Comparison of ENCODE assay signal across 9 cellular contexts in the genomic region with DNA sequence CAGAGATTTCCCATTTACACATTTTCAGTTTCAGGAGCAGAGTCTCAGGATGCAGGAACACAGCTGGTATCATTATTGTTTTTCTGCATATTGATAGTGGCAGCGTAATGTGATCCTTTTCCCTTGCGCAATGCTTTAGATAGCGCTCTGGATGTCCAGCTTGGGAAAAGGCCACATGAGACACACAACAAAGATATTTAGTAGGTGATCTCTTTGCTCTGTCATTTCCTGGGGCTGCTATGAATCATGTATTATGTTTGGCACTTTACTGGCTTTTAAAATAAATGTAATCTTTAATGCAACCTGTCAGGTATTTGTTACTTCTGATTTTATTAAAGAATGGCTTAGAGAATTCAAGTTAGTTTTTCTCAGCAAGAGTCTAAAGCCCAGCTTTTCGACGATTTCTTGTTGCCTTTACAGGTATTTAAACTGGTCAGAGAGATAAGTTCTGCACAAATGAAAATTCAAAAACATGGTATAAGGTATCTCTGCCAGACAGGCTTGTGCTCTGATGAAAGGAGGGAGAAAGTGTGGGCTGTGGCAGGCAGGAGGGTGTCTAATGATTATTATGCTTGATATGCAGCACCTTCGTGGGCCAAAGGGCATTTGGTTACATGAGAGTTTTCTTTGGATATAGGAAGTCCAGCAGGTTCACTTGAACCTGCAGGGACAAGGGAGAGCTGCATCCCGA. TPM values are rescaled to one million over a fixed set of nuclear protein-coding genes. Genes with fewer than 3 reads are reported as not detected.
DNase-seq lines count a peak whose midpoint lies in the region; ATAC-seq lines count a peak whose summit lies in the region.
"Had no signal": no experiment of that assay in that cellular context is flagged by ENCODE, and none has a peak within 500 bp of the region (broad histone marks: within the 10 kb centered on the region; RNA-seq: fewer than 3 reads in every experiment).

No MANE protein-coding gene starts in this region.

- no peak overlapping the region for H3K4me2 ChIP-seq in Karpas-422 (ENCODE audit: low read depth, low read length, poor library complexity, severe bottlenecking)

- H3K4me3 Mint-ChIP-seq in activated naive CD8-positive, alpha-beta T cell, result peak overlapping the region; percentile 78

- peaks cover 59% of the 10 kb centered on the region for H3K4me1 Mint-ChIP-seq in activated naive CD8-positive, alpha-beta T cell (ENCODE audit: low read depth)

- H3K27ac Mint-ChIP-seq in activated naive CD8-positive, alpha-beta T cell, result peak overlapping the region; percentile 100

- no peaks in the 10 kb centered on the region for H3K27me3 Mint-ChIP-seq in activated naive CD8-positive, alpha-beta T cell

- no peak overlapping the region for H3K9ac ChIP-seq in Karpas-422 (ENCODE audit: low read length)

- ATAC-seq in HG03095 (IDR thresholded peaks at IDR 0.05; ENCODE audit: unreplicated experiment), result no peak
- ATAC-seq in HG03135 (IDR thresholded peaks at IDR 0.05; ENCODE audit: unreplicated experiment), result no peak
- ATAC-seq: left lobe of liver had no signal

- no peaks in the 10 kb centered on the region for H4K20me1 ChIP-seq in Karpas-422 (ENCODE audit: insufficient read depth, low read depth, low read length)

- H3K36me3 ChIP-seq in Karpas-422 (ENCODE audit: insufficient read depth, low read length), result no peaks in the 10 kb centered on the region
- H3K36me3 ChIP-seq: WERI-Rb-1 had no signal

- H3K9me2 ChIP-seq in Karpas-422 (replicated peaks; ENCODE audit: insufficient read depth, low read length), result no peaks in the 10 kb centered on the region

- H3K9me3 ChIP-seq in Karpas-422 (ENCODE audit: low read length), result no peaks in the 10 kb centered on the region

- no peaks in the 10 kb centered on the region for H3K9me3 Mint-ChIP-seq in activated naive CD8-positive, alpha-beta T cell (ENCODE audit: low read depth)

- H2AFZ ChIP-seq in Karpas-422 (ENCODE audit: low read length), result no peak overlapping the region

- H3K36me3 Mint-ChIP-seq in activated naive CD8-positive, alpha-beta T cell, result no peaks in the 10 kb centered on the region

- peaks cover 8% of the 10 kb centered on the region; the same call in 1 of the 2 replicates for H3K4me1 ChIP-seq in Karpas-422 (ENCODE audit: low read length)

- no peaks in the 10 kb centered on the region for H3K79me2 ChIP-seq in Karpas-422 (ENCODE audit: low read length)

- no peaks in the 10 kb centered on the region for H3K27me3 ChIP-seq in Karpas-422 (ENCODE audit: low read length)

- DNase-seq in DMS 273 (lab: John Stamatoyannopoulos, UW; ENCODE audit: unreplicated experiment) (peak; percentile 65), HuH-7 (ENCODE audit: low spot score) (peak; percentile 33), myocyte (ENCODE audit: low read depth) (peak; percentile 31), Karpas-422 (no peak)
- DNase-seq: WERI-Rb-1 had no signal

- H3K27ac ChIP-seq in Karpas-422 (ENCODE audit: low read length), result no peak overlapping the region
- H3K27ac ChIP-seq: WERI-Rb-1 had no signal

- no peak overlapping the region for H3K4me3 ChIP-seq in Karpas-422 (ENCODE audit: low read length)

RNA-seq across cellular contexts. Expression of a gene that starts 42.3 kb away (rescaled TPM):
- 24.6 and 25.4 TPM in 2 replicates for total RNA-seq in myocyte
- polyA plus RNA-seq in myocyte (2012), result 9.8 TPM
- 137 and 234 TPM in 2 replicates for total RNA-seq in Karpas-422 (2014; rRNA removed; shearing (Covaris generic); ENCODE audit: low replicate concordance)

RNA-seq across cellular contexts. Expression of a gene that starts 45.0 kb away (rescaled TPM):
- 71.2 and 90.2 TPM in 2 replicates for total RNA-seq in myocyte
- 37.7 TPM for polyA plus RNA-seq in myocyte (2012)
- total RNA-seq in Karpas-422 (2014; rRNA removed; shearing (Covaris generic); ENCODE audit: low replicate concordance), result 44.2 and 65.3 TPM in 2 replicates
